In the genomic region with DNA sequence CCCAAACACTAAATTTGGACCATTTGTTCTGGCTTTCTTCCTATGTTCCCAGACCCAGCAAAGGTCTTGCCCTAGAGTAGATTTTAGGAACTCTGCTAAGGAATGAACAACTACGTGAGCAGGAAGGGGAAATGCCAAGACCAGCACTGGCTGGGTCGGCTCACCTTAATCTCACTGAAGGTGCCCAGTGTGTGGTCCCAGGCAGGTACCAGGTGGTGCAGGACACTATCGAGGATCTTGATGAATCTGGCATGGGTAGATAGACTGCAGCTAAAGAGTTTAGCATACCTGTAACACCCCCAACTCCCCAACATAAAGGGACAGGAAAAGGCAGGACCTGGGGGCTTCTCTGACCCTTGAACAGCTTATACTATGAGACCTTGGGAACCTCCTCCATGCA, we compare ENCODE assay signal across 25 cellular contexts. TPM values are rescaled to one million over a fixed set of nuclear protein-coding genes. Genes with fewer than 3 reads are reported as not detected.
DNase-seq lines count a peak whose midpoint lies in the region; ATAC-seq and TF ChIP-seq lines count a peak whose summit lies in the region.
"Had no signal": no experiment of that assay in that cellular context is flagged by ENCODE, and none has a peak within 500 bp of the region (broad histone marks: within the 10 kb centered on the region; RNA-seq: fewer than 3 reads in every experiment).

No MANE protein-coding gene starts in this region.

- H3K4me3 Mint-ChIP-seq in CD4-positive, alpha-beta T cell, result peak overlapping the region; percentile 60
- peak overlapping the region; percentile 90 for H3K4me3 Mint-ChIP-seq in neural crest cell
- H3K4me3 Mint-ChIP-seq: GM23338, HFFc6 had no signal

- no peaks in the 10 kb centered on the region for H3K27me3 ChIP-seq in CD4-positive, alpha-beta T cell (ENCODE audit: control insufficient read depth, insufficient read depth, low read length)
- peaks cover 10% of the 10 kb centered on the region; the same call in 1 of the 2 replicates for H3K27me3 ChIP-seq in H7 (ENCODE audit: control insufficient read depth, insufficient read depth, low read length)
- H3K27me3 ChIP-seq: SJCRH30 had no signal

- H3K27ac ChIP-seq in CD4-positive, alpha-beta T cell (ENCODE audit: low read depth, low read length), result no peak overlapping the region
- H3K27ac ChIP-seq: C4-2B, KMS-11, SJCRH30 had no signal

- no peaks in the 10 kb centered on the region for H3K9me3 ChIP-seq in CD4-positive, alpha-beta T cell (ENCODE audit: control insufficient read depth, low read length)
- H3K9me3 ChIP-seq: HAP-1, SJCRH30 had no signal

- no peak for ATAC-seq in CD4-positive, alpha-beta T cell (ENCODE audit: poor library complexity)
- no peak for ATAC-seq in HG02759 (IDR thresholded peaks at IDR 0.05; ENCODE audit: unreplicated experiment)
- ATAC-seq: GM23338, PC-3, Right ventricle myocardium inferior, SK-N-SH treated with all-trans-retinoic acid at 6 μM for 48 hours had no signal

- no peak overlapping the region for H3K4me3 ChIP-seq in H7 (ENCODE audit: insufficient read depth, low read depth, low read length)
- H3K4me3 ChIP-seq: GM23338, HAP-1, SJCRH30 had no signal

- H3K36me3 ChIP-seq in H7 (replicated peaks; ENCODE audit: control insufficient read depth, insufficient read depth, low read length), result peaks cover 17% of the 10 kb centered on the region

- H3K27me3 Mint-ChIP-seq in CD4-positive, alpha-beta T cell, result no peaks in the 10 kb centered on the region
- H3K27me3 Mint-ChIP-seq in neural crest cell (ENCODE audit: low read depth), result no peaks in the 10 kb centered on the region

- H3K9me3 Mint-ChIP-seq in CD4-positive, alpha-beta T cell, result no peaks in the 10 kb centered on the region
- H3K9me3 Mint-ChIP-seq in neural crest cell, result no peaks in the 10 kb centered on the region
- H3K9me3 Mint-ChIP-seq: GM23338, HFFc6 had no signal

- peaks cover 85% of the 10 kb centered on the region for H3K36me3 Mint-ChIP-seq in CD4-positive, alpha-beta T cell (ENCODE audit: low read depth)
- no peaks in the 10 kb centered on the region for H3K36me3 Mint-ChIP-seq in neural crest cell (ENCODE audit: low read depth)

- POLR2A ChIA-PET in CD4-positive, alpha-beta T cell (lab: Charles Lee), result interaction anchor here (1.4 kb wide), 1 partner anchor 233 kb away, joined by 3 read pairs; a partner anchor contains a TSS

- TF ChIP-seq CTCF in CD4-positive, alpha-beta T cell (IDR thresholded peaks at IDR 0.05), result no peak
- TF ChIP-seq CTCF in GM10266 (IDR thresholded peaks at IDR 0.05; ENCODE audit: control insufficient read depth, insufficient read depth, low read depth, missing control alignments) (no peak), neural crest cell (conservative IDR thresholded peaks at IDR 0.05) (no peak)

- intact Hi-C loops in CD4-positive, alpha-beta T cell (cut with DNase I, micrococcal nuclease), result loop anchor here in 1 of 2 experiments (2.0 kb wide), 1 partner anchor 231 kb away; no protein-coding TSS in a partner anchor

- peak overlapping the region; percentile 76 for H3K27ac Mint-ChIP-seq in CD4-positive, alpha-beta T cell
- H3K27ac Mint-ChIP-seq in neural crest cell (ENCODE audit: unreplicated experiment), result no peak overlapping the region
- H3K27ac Mint-ChIP-seq: GM23338, HFFc6 had no signal

- no peak for DNase-seq in CD4-positive, alpha-beta T cell
- DNase-seq in GM10266 (ENCODE audit: extremely low spot score) (peak; percentile 1), neural crest cell (ENCODE audit: low read depth, low spot score) (no peak), ureter (ENCODE audit: low spot score) (peak; percentile 20), H7 (no peak)
- DNase-seq in stimulated activated CD4-positive, alpha-beta T cell treated with anti-CD3 and anti-CD28 coated beads, Interleukin-4, amount 100 ng/mL, for 4 hours, result no peak
- DNase-seq: COR-L47; DMS53; HFFc6; IMR-90; MM.1S; NCI-H2029; NCI-H446; NCI-H524 treated with DMSO at 0.1 percent for 48 hours; NCI-H82; NK-92 treated with Interleukin-12 subunit alpha and Interleukin-12 subunit beta, amount 100 ng/mL, for 24 hours; PC-3; SJCRH30 had no signal

- peaks cover 42% of the 10 kb centered on the region for H3K4me1 Mint-ChIP-seq in CD4-positive, alpha-beta T cell (ENCODE audit: low read depth)
- H3K4me1 Mint-ChIP-seq in neural crest cell, result peaks cover 28% of the 10 kb centered on the region

- CTCF ChIA-PET in CD4-positive, alpha-beta T cell (lab: Charles Lee), result no interaction called here

RNA-seq across cellular contexts. Expression of a gene that starts 3.0 kb away (rescaled TPM):
- 10 to 100 TPM; 31.5 to 33.7 TPM for total RNA-seq in CD4-positive, alpha-beta T cell
- 26.8 and 29.3 TPM in 2 replicates for total RNA-seq in neural crest cell
- total RNA-seq in ureter, result 47.7 TPM
- 45.3 and 53.1 TPM in 2 replicates for total RNA-seq in H7 (2014; rRNA removed; shearing (Covaris generic))

RNA-seq across cellular contexts. Expression of a gene that starts 4.0 kb away (rescaled TPM):
- 10 to 100 TPM; 41.0 to 42.4 TPM for total RNA-seq in CD4-positive, alpha-beta T cell
- total RNA-seq in neural crest cell (76.1 and 77.4 TPM in 2 replicates), ureter (60.8 TPM)
- total RNA-seq in H7 (2014; rRNA removed; shearing (Covaris generic)), result 257 and 408 TPM in 2 replicates

RNA-seq across cellular contexts. Expression of a gene that starts 21.7 kb away (rescaled TPM):
- total RNA-seq in CD4-positive, alpha-beta T cell, result 1 to 10 TPM; 5.8 to 6.3 TPM
- total RNA-seq in neural crest cell, result 29.2 and 30.8 TPM in 2 replicates
- 28.6 TPM for total RNA-seq in ureter
- 56.8 and 60.1 TPM in 2 replicates for total RNA-seq in H7 (2014; rRNA removed; shearing (Covaris generic))

Comparison
In these comparisons a context has a peak if more than half of its experiments do, and no peak if none do; other contexts are left out.
1. DNase-seq: peak in GM10266 (single experiment) and ureter (single experiment); none in CD4-positive, alpha-beta T cell (0 of 10), neural crest cell (single experiment), stimulated activated CD4-positive, alpha-beta T cell treated with anti-CD3 and anti-CD28 coated beads, Interleukin-4, amount 100 ng/mL, for 4 hours (0 of 2) and H7 (single experiment).